ENCODE assay signal across 20 cellular contexts in the genomic region with DNA sequence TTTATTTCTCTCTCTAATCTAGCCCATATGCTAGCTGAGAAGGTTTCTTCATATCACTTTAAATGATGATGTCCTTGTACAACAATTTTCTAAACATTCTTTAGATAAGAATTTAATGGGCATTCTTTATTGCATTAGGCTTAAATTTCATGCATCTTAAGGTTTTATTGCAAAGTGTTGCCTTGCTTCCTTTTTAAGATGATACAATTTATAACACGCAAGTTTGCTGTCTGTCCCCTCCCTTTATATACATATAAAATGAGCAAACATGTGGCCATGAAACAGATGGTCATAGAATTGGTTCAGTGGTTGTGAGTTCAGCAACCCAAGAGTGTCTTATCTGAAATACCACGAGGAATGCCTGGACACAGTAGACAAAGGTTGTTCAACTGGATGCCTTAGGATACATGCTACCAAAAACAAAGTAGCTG. TPM values are rescaled to one million over a fixed set of nuclear protein-coding genes. Genes with fewer than 3 reads are reported as not detected.
DNase-seq lines count a peak whose midpoint lies in the region; ATAC-seq and TF ChIP-seq lines count a peak whose summit lies in the region.
"Had no signal": no experiment of that assay in that cellular context is flagged by ENCODE, and none has a peak within 500 bp of the region (broad histone marks: within the 10 kb centered on the region; RNA-seq: fewer than 3 reads in every experiment).

No MANE protein-coding gene starts in this region.

- H3K9ac ChIP-seq in trophoblast cell (ENCODE audit: low read length) = no peak overlapping the region

- H2BK5ac ChIP-seq in trophoblast cell (ENCODE audit: low read depth, low read length, poor library complexity) = no peak overlapping the region

- H4K91ac ChIP-seq in trophoblast cell (ENCODE audit: low read depth, low read length) = no peak overlapping the region

- no peak overlapping the region for H4K12ac ChIP-seq in trophoblast cell (ENCODE audit: low read depth, low read length)

- no peaks in the 10 kb centered on the region for H3K79me1 ChIP-seq in trophoblast cell (ENCODE audit: low read length)

- no peak overlapping the region for H2AFZ ChIP-seq in trophoblast cell (ENCODE audit: insufficient read depth, low read length, poor library complexity)

- peak; percentile 80 for DNase-seq in EL
- peak; percentile 69 for DNase-seq in OCI-M1 (lab: John Stamatoyannopoulos, UW)
- peak; percentile 53 for DNase-seq in choroid plexus epithelial cell (ENCODE audit: low read depth)
- DNase-seq in trophoblast cell = peak; percentile 35 to 80
- DNase-seq in H7 = no peak
- no peak for DNase-seq in nucleus accumbens (lab: John Stamatoyannopoulos, UW)
- no peak for DNase-seq in activated naive CD4-positive, alpha-beta T cell (lab: John Stamatoyannopoulos, UW)
- DNase-seq: activated CD4-positive, alpha-beta T cell treated with anti-CD3 and anti-CD28 coated beads, Interleukin-2, amount 50 U/mL, for 4 hours; activated effector memory CD4-positive, alpha-beta T cell treated with anti-CD3 and anti-CD28 coated beads, Interleukin-2, amount 50 U/mL, for 16 hours; amygdala; BE2C; Caco-2; effector CD4-positive, alpha-beta T cell; MG63; NCI-H1417 treated with DMSO at 0.1 percent for 48 hours; NCI-H526 treated with DMSO at 0.1 percent for 48 hours; stimulated activated CD8-positive, alpha-beta memory T cell treated with anti-CD3 and anti-CD28 coated beads, Interleukin-4, amount 100 ng/mL, for 48 hours; upper lobe of right lung had no signal

- H3K36me3 ChIP-seq in trophoblast cell (ENCODE audit: control insufficient read depth in 1 of 2, insufficient read depth in 2 of 2, low read length in 2 of 2) = no peaks in the 10 kb centered on the region
- no peaks in the 10 kb centered on the region for H3K36me3 ChIP-seq in H7 (replicated peaks; ENCODE audit: control insufficient read depth, insufficient read depth, low read length)
- H3K36me3 ChIP-seq: BE2C, upper lobe of right lung had no signal

- H3K18ac ChIP-seq in trophoblast cell (ENCODE audit: low read length) = no peak overlapping the region

- H3K4ac ChIP-seq in trophoblast cell (ENCODE audit: low read depth, low read length) = no peak overlapping the region

- H4K8ac ChIP-seq in trophoblast cell (ENCODE audit: low read depth, low read length) = no peak overlapping the region

- ATAC-seq in HG02970 (IDR thresholded peaks at IDR 0.05; ENCODE audit: low FRiP score, unreplicated experiment) = no peak
- ATAC-seq: Right ventricle myocardium inferior, upper lobe of right lung had no signal

- no peak for TF ChIP-seq CTCF in choroid plexus epithelial cell (conservative IDR thresholded peaks at IDR 0.05; ENCODE audit: low read depth, low read length)

- no peaks in the 10 kb centered on the region for H3K9me3 ChIP-seq in trophoblast cell (ENCODE audit: insufficient read depth, low read depth, low read length)
- H3K9me3 ChIP-seq: BE2C, Caco-2, MG63, upper lobe of right lung had no signal

- H3K4me1 ChIP-seq in trophoblast cell (ENCODE audit: control insufficient read depth in 1 of 2, insufficient read depth in 2 of 2, low read length in 2 of 2) = peaks cover 0 to 4% of the 10 kb centered on the region in 2 experiments
- H3K4me1 ChIP-seq: BE2C, Caco-2, upper lobe of right lung had no signal

- H2BK12ac ChIP-seq in trophoblast cell (ENCODE audit: low read length) = no peak overlapping the region

- no peak overlapping the region for H3K14ac ChIP-seq in trophoblast cell (ENCODE audit: low read length)

- WGBS in trophoblast cell (ENCODE audit: extremely low coverage, insufficient coverage, insufficient read length) = no CpG with 5 or more reads among the region's 2 CpGs

- H3K4me2 ChIP-seq in trophoblast cell (ENCODE audit: low read length) = no peak overlapping the region

- no peaks in the 10 kb centered on the region for H3K79me2 ChIP-seq in trophoblast cell (ENCODE audit: control insufficient read depth, insufficient read depth, low read length, poor library complexity)

- no peak overlapping the region for H3K23ac ChIP-seq in trophoblast cell (ENCODE audit: low read length)

- H2BK120ac ChIP-seq in trophoblast cell (ENCODE audit: insufficient read depth, low read length, poor library complexity) = no peak overlapping the region

- H3K27ac ChIP-seq in trophoblast cell (ENCODE audit: low read depth, low read length) = no peak overlapping the region
- H3K27ac ChIP-seq: upper lobe of right lung had no signal

- H3K4me3 ChIP-seq in choroid plexus epithelial cell (ENCODE audit: low read depth, low read length) = no peak overlapping the region
- H3K4me3 ChIP-seq in trophoblast cell (ENCODE audit: low read depth, low read length) = no peak overlapping the region
- no peak overlapping the region for H3K4me3 ChIP-seq in H7 (ENCODE audit: insufficient read depth, low read depth, low read length)
- H3K4me3 ChIP-seq: MG63, upper lobe of right lung had no signal

- no peak overlapping the region for H2AK5ac ChIP-seq in trophoblast cell (ENCODE audit: low read length)

- H3K27me3 ChIP-seq in trophoblast cell (ENCODE audit: insufficient read depth, low read length) (no peaks in the 10 kb centered on the region), H7 (ENCODE audit: control insufficient read depth, insufficient read depth, low read length) (no peaks in the 10 kb centered on the region)
- H3K27me3 ChIP-seq: BE2C, MG63, upper lobe of right lung had no signal

RNA-seq across cellular contexts. Expression of gene NBPF3, which starts 12.1 kb away (rescaled TPM):
- polyA plus RNA-seq in trophoblast cell (2013) = 7.2 and 7.4 TPM in 2 replicates
- 19.7 and 28.0 TPM in 2 replicates for total RNA-seq in H7 (2014; rRNA removed; shearing (Covaris generic))

RNA-seq across cellular contexts. Expression of gene ALPL, which starts 57.2 kb away (rescaled TPM):
- 12.5 and 12.7 TPM in 2 replicates for polyA plus RNA-seq in trophoblast cell (2013)
- 181 and 187 TPM in 2 replicates for total RNA-seq in H7 (2014; rRNA removed; shearing (Covaris generic))

Comparison
In these comparisons a context has a peak if more than half of its experiments do, and no peak if none do; other contexts are left out.
1. DNase-seq: peak in EL (single experiment), OCI-M1 (single experiment), choroid plexus epithelial cell (single experiment) and trophoblast cell (2 of 2); none in H7 (single experiment), nucleus accumbens (0 of 56) and activated naive CD4-positive, alpha-beta T cell (0 of 4).